Comparison of ENCODE assay signal across 8 cellular contexts in the genomic region with DNA sequence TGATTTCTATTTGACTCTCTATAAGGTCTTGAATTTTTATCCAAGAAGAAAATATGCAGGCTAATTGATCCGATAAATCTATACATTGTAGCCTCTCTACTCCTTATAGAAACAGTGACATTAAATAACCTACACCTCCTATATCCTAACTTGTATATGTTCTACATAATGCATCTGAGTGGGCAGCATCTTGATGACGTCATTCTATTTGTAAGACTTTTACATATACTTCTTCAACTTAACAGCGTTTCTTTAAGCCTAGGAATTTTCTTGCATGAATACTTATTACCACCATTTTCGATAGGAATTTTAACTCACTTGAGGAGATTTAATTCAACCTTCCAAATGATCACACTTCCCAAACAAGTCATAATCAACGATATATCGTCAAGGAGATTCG.
"Had no signal": no experiment of that assay in that cellular context is flagged by ENCODE, and none has a peak within 500 bp of the region (broad histone marks: within the 10 kb centered on the region; RNA-seq: fewer than 3 reads in every experiment).

No MANE protein-coding gene starts in this region.

- ATAC-seq: GM12878 had no signal

- H3K4me3 ChIP-seq: GM12878 had no signal

- FAIRE-seq: G401.6, GM12878, GM12891, GM12892, GM18507, GM19239 had no signal

- DNase-seq: GDM1, GF-D8 had no signal
